10 cellular contexts compared by ENCODE assay signal in the genomic region with DNA sequence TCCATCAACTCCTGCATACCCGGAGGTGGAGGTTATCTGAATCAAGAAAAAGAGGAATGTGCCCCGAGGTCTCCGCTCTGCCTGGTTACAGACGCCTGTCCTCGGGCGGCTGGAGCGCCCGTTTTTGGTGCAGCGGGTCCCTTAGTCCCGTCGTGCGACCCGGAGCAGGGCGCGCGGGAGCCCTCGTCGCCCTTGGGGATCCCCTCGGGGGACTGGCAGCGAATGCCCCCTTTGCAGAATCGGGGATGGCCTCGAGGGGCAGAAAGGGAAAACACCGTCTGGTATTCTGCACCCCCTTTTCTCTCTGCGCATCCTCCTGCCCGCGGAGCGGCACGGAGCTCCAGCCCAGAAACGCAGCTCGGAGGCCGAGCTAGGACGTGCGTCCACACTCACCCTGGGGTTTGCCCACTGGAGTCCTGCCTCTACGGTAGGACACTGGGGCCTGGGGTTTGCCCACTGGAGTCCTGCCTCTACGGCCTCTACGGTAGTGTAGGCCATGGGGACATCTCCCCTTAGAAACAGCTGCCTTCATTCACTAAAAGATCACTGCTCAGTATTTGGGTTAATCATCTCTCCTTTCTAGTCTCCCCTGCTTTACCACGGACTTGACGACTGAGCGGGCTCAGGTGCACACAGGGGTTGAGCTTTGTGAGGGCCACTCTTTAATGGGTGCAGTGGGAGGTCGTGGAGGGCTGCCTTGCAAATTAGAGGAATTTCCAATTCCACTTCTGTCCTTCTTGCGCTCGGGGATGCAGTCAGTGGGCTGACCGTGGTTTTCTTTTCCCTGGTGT. TPM values are rescaled to one million over a fixed set of nuclear protein-coding genes. Genes with fewer than 3 reads are reported as not detected.
DNase-seq lines count a peak whose midpoint lies in the region; ATAC-seq, FAIRE-seq and TF ChIP-seq lines count a peak whose summit lies in the region.
"Had no signal": no experiment of that assay in that cellular context is flagged by ENCODE, and none has a peak within 500 bp of the region (broad histone marks: within the 10 kb centered on the region; RNA-seq: fewer than 3 reads in every experiment).

No MANE protein-coding gene starts in this region.

- in situ Hi-C loops in HepG2 (cut with HindIII; ENCODE audit: extremely low pct_ligation_motif_present, low pct_unique_long_range_greater_than_20kb), result loop anchor here (25.0 kb wide), 1 partner anchor 623 kb away; no protein-coding TSS in a partner anchor

- H3K27me3 ChIP-seq in HUES64 (ENCODE audit: insufficient read depth, low read length) (no peaks in the 10 kb centered on the region), HepG2 (ENCODE audit: control insufficient read depth in 1 of 2, insufficient read depth in 2 of 2, low read length in 2 of 2) (no peaks in the 10 kb centered on the region)

- TF ChIP-seq CTCF in cardiac fibroblast (IDR thresholded peaks at IDR 0.05; ENCODE audit: low read depth, low read length) (no peak), HepG2 (CRISPR knock-in tag; IDR thresholded peaks at IDR 0.05) (no peak)

- TF ChIP-seq EP300 in HepG2 (IDR thresholded peaks at IDR 0.05; ENCODE audit: low read depth in 2 of 2, low read length in 2 of 2), result no peak
- TF ChIP-seq EP300 in HepG2 (CRISPR knock-in tag; IDR thresholded peaks at IDR 0.05; ENCODE audit: borderline replicate concordance), result no peak

- no peak for ATAC-seq in HepG2

- POLR2A ChIA-PET in HepG2 (lab: Yijun Ruan, JAX), result interaction anchor here (1.1 kb wide), 1 partner anchor 15 kb away, joined by 3 read pairs; no protein-coding TSS in a partner anchor

- H3K9ac ChIP-seq in HUES64 (ENCODE audit: low read depth, low read length), result peak overlapping the region; percentile 98
- peak overlapping the region; percentile 98 for H3K9ac ChIP-seq in HepG2 (ENCODE audit: insufficient read depth, low read depth, low read length)

- BruUV-seq in HepG2 (replicated peaks; lab: Mats Ljungman, UMichigan), result no TSS peak

- H3K27ac ChIP-seq in HUES64 (ENCODE audit: low read depth, low read length) (no peak overlapping the region), HepG2 (ENCODE audit: extremely low read length, insufficient read depth, low read length) (no peak overlapping the region)

- CTCF ChIA-PET in HepG2 (lab: Yijun Ruan, JAX; ENCODE audit: low intra/inter-chr PET ratio, low total read pairs), result no interaction called here

- TF ChIP-seq RAD21 in HepG2 (CRISPR knock-in tag; IDR thresholded peaks at IDR 0.05), result no peak

- FAIRE-seq in HepG2 (lab: Jason Lieb, UNC), result no peak

- peak overlapping the region; percentile 95 for H3K4me3 ChIP-seq in HUES64 (ENCODE audit: low read length)
- peak overlapping the region; percentile 87 to 97 for H3K4me3 ChIP-seq in cardiac fibroblast (replicated peaks in 1 of 2; ENCODE audit: low read depth in 2 of 2, low read length in 2 of 2)
- peak overlapping the region; percentile 86 to 98 (median 86); a peak in 5 of 6 replicates for H3K4me3 ChIP-seq in HepG2 (replicated peaks in 1 of 3; ENCODE audit: insufficient read depth in 1 of 3, low read depth in 2 of 3, low read length in 3 of 3)

- intact Hi-C loops in HepG2 (cut with micrococcal nuclease; ENCODE audit: unreplicated experiment), result loop anchor here (5.0 to 10.0 kb wide), 3 partner anchors 63 to 621 kb away; no protein-coding TSS in a partner anchor

- H2AFZ ChIP-seq in HepG2 (ENCODE audit: low read length), result no peak overlapping the region

- H3K4me1 ChIP-seq in HUES64 (ENCODE audit: insufficient read depth, low read length) (peaks cover 27% of the 10 kb centered on the region), HepG2 (ENCODE audit: insufficient read depth, low read length) (peaks cover 52% of the 10 kb centered on the region)

- H4K20me1 ChIP-seq in HepG2 (ENCODE audit: insufficient read depth, low read length), result peaks cover 4% of the 10 kb centered on the region

- peaks cover 61% of the 10 kb centered on the region for H3K79me2 ChIP-seq in HepG2 (ENCODE audit: insufficient read depth, low read length)

- H3K36me3 ChIP-seq in HUES64 (ENCODE audit: insufficient read depth, low read length) (peaks cover 12% of the 10 kb centered on the region; the same call in 1 of the 2 replicates), HepG2 (replicated peaks in 1 of 2; ENCODE audit: control insufficient read depth in 1 of 2, insufficient read depth in 2 of 2, low read length in 2 of 2) (no peaks in the 10 kb centered on the region)

- DNase-seq in cardiac fibroblast (ENCODE audit: low read depth in 2 of 2), result peak in 1 of 2 donors; percentile 20
- no peak for DNase-seq in HepG2 (ENCODE audit: low spot score)
- DNase-seq in superior temporal gyrus (ENCODE audit: extremely low spot score), result peak; percentile 28
- no peak for DNase-seq in stimulated activated CD4-positive, alpha-beta T cell treated with anti-CD3 and anti-CD28 coated beads, Interleukin-15, amount 100 ng/mL, for 24 hours
- DNase-seq in islet precursor cell, result no peak
- no peak for DNase-seq in effector CD4-positive, alpha-beta T cell
- no peak for DNase-seq in activated CD4-positive, alpha-beta T cell treated with anti-CD3 and anti-CD28 coated beads, Interleukin-2, amount 50 U/mL, for 1 hour
- DNase-seq: activated T-cell treated with anti-CD3 and anti-CD28 coated beads, Interleukin-2, amount 50 U/mL, for 24 hours; NCI-H187 treated with DMSO at 0.1 percent for 48 hours had no signal

- no peak for TF ChIP-seq POLR2A in HepG2 (IDR thresholded peaks at IDR 0.05; ENCODE audit: insufficient read depth in 1 of 2, low read depth in 2 of 2, low read length in 2 of 2)

- H3K9me3 ChIP-seq in HUES64 (ENCODE audit: insufficient read depth, low read depth, low read length) (no peaks in the 10 kb centered on the region), HepG2 (ENCODE audit: low read length) (no peaks in the 10 kb centered on the region)

- peak overlapping the region; percentile 92 for H3K4me2 ChIP-seq in HepG2 (ENCODE audit: low read depth, low read length)

- WGBS in HUES64, result under 1% methylated on average over 42 of the region's 43 CpGs
- WGBS in HepG2 (ENCODE audit: low lambda C conversion rate), result 58% methylated on average over 17 of the region's 43 CpGs

TF ChIP-seq in HepG2, 621 proteins besides CTCF, POLR2A, EP300 and RAD21 (continues in another document):
- no peak for TF ChIP-seq HNF4G (IDR thresholded peaks at IDR 0.05; ENCODE audit: borderline replicate concordance, low read depth, low read length)
- no peak for TF ChIP-seq HNF4G (CRISPR knock-in tag; IDR thresholded peaks at IDR 0.05; ENCODE audit: borderline replicate concordance, low read depth)
- TF ChIP-seq, protein P1, sequence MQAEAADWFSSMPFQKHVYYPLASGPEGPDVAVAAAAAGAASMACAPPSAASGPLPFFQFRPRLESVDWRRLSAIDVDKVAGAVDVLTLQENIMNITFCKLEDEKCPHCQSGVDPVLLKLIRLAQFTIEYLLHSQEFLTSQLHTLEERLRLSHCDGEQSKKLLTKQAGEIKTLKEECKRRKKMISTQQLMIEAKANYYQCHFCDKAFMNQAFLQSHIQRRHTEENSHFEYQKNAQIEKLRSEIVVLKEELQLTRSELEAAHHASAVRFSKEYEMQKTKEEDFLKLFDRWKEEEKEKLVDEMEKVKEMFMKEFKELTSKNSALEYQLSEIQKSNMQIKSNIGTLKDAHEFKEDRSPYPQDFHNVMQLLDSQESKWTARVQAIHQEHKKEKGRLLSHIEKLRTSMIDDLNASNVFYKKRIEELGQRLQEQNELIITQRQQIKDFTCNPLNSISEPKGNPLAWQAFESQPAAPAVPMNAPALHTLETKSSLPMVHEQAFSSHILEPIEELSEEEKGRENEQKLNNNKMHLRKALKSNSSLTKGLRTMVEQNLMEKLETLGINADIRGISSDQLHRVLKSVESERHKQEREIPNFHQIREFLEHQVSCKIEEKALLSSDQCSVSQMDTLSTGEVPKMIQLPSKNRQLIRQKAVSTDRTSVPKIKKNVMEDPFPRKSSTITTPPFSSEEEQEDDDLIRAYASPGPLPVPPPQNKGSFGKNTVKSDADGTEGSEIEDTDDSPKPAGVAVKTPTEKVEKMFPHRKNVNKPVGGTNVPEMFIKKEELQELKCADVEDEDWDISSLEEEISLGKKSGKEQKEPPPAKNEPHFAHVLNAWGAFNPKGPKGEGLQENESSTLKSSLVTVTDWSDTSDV (CRISPR knock-in tag; IDR thresholded peaks at IDR 0.05), result no peak
- no peak for TF ChIP-seq SMYD3 (CRISPR knock-in tag; IDR thresholded peaks at IDR 0.05)
- TF ChIP-seq PHF8 (CRISPR knock-in tag; IDR thresholded peaks at IDR 0.05), result no peak
- peak; percentile 27 for TF ChIP-seq ASH2L (IDR thresholded peaks at IDR 0.05; ENCODE audit: insufficient read length, low read depth, low read length)

RNA-seq across cellular contexts. Expression of gene PTPRG, which starts 2.4 kb away (rescaled TPM):
- polyA plus RNA-seq in HUES64 (2013, experiment 1 of 2), result 46.4 TPM
- 51.2 TPM for polyA plus RNA-seq in HUES64 (2013, experiment 2 of 2)
- total RNA-seq in HepG2 (2016; rRNA removed; fragmentation: Illumina TruSeq; extraction: Trizol), result 17.8 and 25.3 TPM in 2 replicates
- total RNA-seq in HepG2 (2016; cell fraction: cytosol; rRNA removed; fragmentation: Illumina TruSeq; extraction: Trizol; ENCODE audit: low read depth), result 1.5 and 3.0 TPM in 2 replicates
- total RNA-seq in HepG2 (2016; cell fraction: insoluble cytoplasmic fraction; rRNA removed; fragmentation: Illumina TruSeq; extraction: Trizol), result 17.7 and 23.8 TPM in 2 replicates
- 6.6 and 7.5 TPM in 2 replicates for total RNA-seq in HepG2 (2016; cell fraction: membrane; rRNA removed; fragmentation: Illumina TruSeq; extraction: Trizol)
- 54.4 and 62.0 TPM in 2 replicates for total RNA-seq in HepG2 (2016; cell fraction: nucleus; rRNA removed; fragmentation: Illumina TruSeq; extraction: Trizol)
- polyA plus RNA-seq in HepG2 (2011; rRNA removed), result 6.9 and 8.0 TPM in 2 replicates
- 5.1 and 6.3 TPM in 2 replicates for polyA plus RNA-seq in HepG2 (2011; cell fraction: cytosol; rRNA removed)
- 11.3 and 14.5 TPM in 2 replicates for polyA plus RNA-seq in HepG2 (2011; cell fraction: nucleus; rRNA removed)
- polyA plus RNA-seq in HepG2 (2012), result 10.7 and 11.8 TPM in 2 replicates
- 0.58 and 0.68 TPM in 2 replicates for polyA plus RNA-seq in HepG2 (2016; cell fraction: cytosol; fragmentation: Illumina TruSeq; extraction: Trizol; ENCODE audit: low read depth)
- polyA plus RNA-seq in HepG2 (2016; cell fraction: insoluble cytoplasmic fraction; fragmentation: Illumina TruSeq; extraction: Trizol; ENCODE audit: low read depth), result 9.2 and 9.6 TPM in 2 replicates
- polyA plus RNA-seq in HepG2 (2016; cell fraction: membrane; fragmentation: Illumina TruSeq; extraction: Trizol; ENCODE audit: low read depth), result 1.3 and 1.5 TPM in 2 replicates
- 23.3 and 24.1 TPM in 2 replicates for polyA plus RNA-seq in HepG2 (2016; cell fraction: nucleus; fragmentation: Illumina TruSeq; extraction: Trizol; ENCODE audit: insufficient read depth, low read depth)
- polyA minus RNA-seq in HepG2 (2011; rRNA and poly(A)+ RNA removed; ENCODE audit: low replicate concordance), result 0.05 and 44.0 TPM in 2 replicates
- polyA minus RNA-seq in HepG2 (2011; cell fraction: cytosol; rRNA and poly(A)+ RNA removed), result 24.8 and 27.2 TPM in 2 replicates
- polyA minus RNA-seq in HepG2 (2011; cell fraction: nucleus; rRNA and poly(A)+ RNA removed), result 79.6 and 89.1 TPM in 2 replicates
